12 cellular contexts compared by ENCODE assay signal in genomic region chr2:205730701-205731271, GRCh38. TPM values are rescaled to one million over a fixed set of nuclear protein-coding genes. Genes with fewer than 3 reads are reported as not detected.
A peak's percentile ranks its signal among the peaks of the same experiment; 100 is the strongest.
DNase-seq lines count a peak whose midpoint lies in the region; ATAC-seq, FAIRE-seq and TF ChIP-seq lines count a peak whose summit lies in the region.
"Had no signal": no experiment of that assay in that cellular context is flagged by ENCODE, and none has a peak within 500 bp of the region (broad histone marks: within the 10 kb centered on the region; RNA-seq: fewer than 3 reads in every experiment).

No MANE protein-coding gene starts in this region.

- H3K9me3 ChIP-seq in AG04450 (ENCODE audit: control insufficient read depth, insufficient read depth, low read length) (no peaks in the 10 kb centered on the region), muscle layer of colon (ENCODE audit: low read length) (no peaks in the 10 kb centered on the region)
- H3K9me3 ChIP-seq: body of pancreas had no signal

- H3K9ac ChIP-seq in muscle layer of colon (ENCODE audit: low read length): no peak overlapping the region

- TF ChIP-seq CTCF in AG04450 (IDR thresholded peaks at IDR 0.05; ENCODE audit: low read depth, low read length): no peak

- TF ChIP-seq POLR2A in H54 (IDR thresholded peaks at IDR 0.05; ENCODE audit: low read depth, low read length): no peak

- DNase-seq in AG04450 (ENCODE audit: low read depth, low spot score): no peak
- peak in 2 of 61 donors; percentile 7 to 49 for DNase-seq in caudate nucleus (lab: John Stamatoyannopoulos, UW)
- DNase-seq in NCI-H345 (lab: John Stamatoyannopoulos, UW): no peak
- no peak for DNase-seq in H54 (ENCODE audit: insufficient read length, low spot score)
- DNase-seq in cerebellum (ENCODE audit: low spot score): no peak
- DNase-seq in SHP77 treated with DMSO at 0.1 percent for 48 hours (lab: John Stamatoyannopoulos, UW): no peak
- DNase-seq: body of pancreas; stimulated activated CD4-positive, alpha-beta T cell treated with anti-CD3 and anti-CD28 coated beads, Interleukin-1b, Interleukin-23, amount 100 ng/mL, for 48 hours; stimulated activated naive CD8-positive, alpha-beta T cell treated with anti-CD3 and anti-CD28 coated beads, Interleukin-15, Interleukin-2, amounts not matched to agents 100 U/mL and 50 U/mL, for 24 hours had no signal

- H3K27ac ChIP-seq in AG04450 (ENCODE audit: low read depth, low read length): peak overlapping the region; percentile 89
- peak overlapping the region; percentile 14 for H3K27ac ChIP-seq in caudate nucleus (ENCODE audit: low read depth, low read length)
- H3K27ac ChIP-seq in muscle layer of colon (ENCODE audit: low read depth, low read length): peak overlapping the region; percentile 87
- H3K27ac ChIP-seq: body of pancreas had no signal

- no peak for FAIRE-seq in H54 (lab: Jason Lieb, UNC)
- FAIRE-seq: K562 had no signal

- peaks cover 96% of the 10 kb centered on the region for H3K4me1 ChIP-seq in muscle layer of colon (ENCODE audit: insufficient read depth, low read length)
- H3K4me1 ChIP-seq: body of pancreas had no signal

- POLR2A ChIA-PET in AG04450 (lab: Yijun Ruan, JAX): interaction anchor here (1.0 to 2.0 kb wide), 9 partner anchors 11 to 48 kb away, joined by 3 to 26 read pairs (median 7); partner anchors contain the start of gene NRP2

- H3K27me3 ChIP-seq in AG04450 (ENCODE audit: control insufficient read depth, insufficient read depth, low read length) (no peaks in the 10 kb centered on the region), muscle layer of colon (ENCODE audit: control insufficient read depth in 1 of 2, insufficient read depth in 2 of 2, low read length in 2 of 2) (no peaks in the 10 kb centered on the region)
- H3K27me3 ChIP-seq: body of pancreas had no signal

- peaks cover 76% of the 10 kb centered on the region for H3K36me3 ChIP-seq in muscle layer of colon (ENCODE audit: insufficient read depth, low read length)

- no peak overlapping the region for H3K4me3 ChIP-seq in AG04450 (ENCODE audit: low read depth, low read length)
- H3K4me3 ChIP-seq in muscle layer of colon (ENCODE audit: low read depth in 1 of 2, low read length in 2 of 2): no peak overlapping the region
- H3K4me3 ChIP-seq: body of pancreas, K562 had no signal

- ATAC-seq in HG03342 (IDR thresholded peaks at IDR 0.05; ENCODE audit: unreplicated experiment): peak; percentile 35
- ATAC-seq: body of pancreas; K562; stimulated activated naive CD8-positive, alpha-beta T cell treated with anti-CD3 and anti-CD28 coated beads, Interleukin-15, Interleukin-2, amounts not matched to agents 100 U/mL and 50 U/mL, for 24 hours had no signal

- CTCF ChIA-PET in AG04450 (lab: Charles Lee): interaction anchor here (0.8 to 1.3 kb wide), 2 partner anchors 45 to 195 kb away, joined by 3 to 5 read pairs; no protein-coding TSS in a partner anchor

RNA-seq across cellular contexts. Expression of gene NRP2, which starts 48.5 kb away (rescaled TPM):
- polyA plus RNA-seq in AG04450 (2011; rRNA removed): 106 and 114 TPM in 2 replicates
- polyA minus RNA-seq in AG04450 (2011; rRNA and poly(A)+ RNA removed): 127 and 153 TPM in 2 replicates
- total RNA-seq in cerebellum: 46.0 TPM

Comparison
In these comparisons a context has a peak if more than half of its experiments do, and no peak if none do; other contexts are left out.
1. H3K27ac ChIP-seq: peak in every context shown above with its lines; median percentile 89 in AG04450; 87 in muscle layer of colon; 14 in caudate nucleus.